10 cellular contexts compared by ENCODE assay signal in genomic region chr1:41795205-41795762, GRCh38.
A peak's percentile ranks its signal among the peaks of the same experiment; 100 is the strongest.
DNase-seq lines count a peak whose midpoint lies in the region; TF ChIP-seq lines count a peak whose summit lies in the region.
"Had no signal": no experiment of that assay in that cellular context is flagged by ENCODE, and none has a peak within 500 bp of the region (broad histone marks: within the 10 kb centered on the region; RNA-seq: fewer than 3 reads in every experiment).

No MANE protein-coding gene starts in this region.

- no peak overlapping the region for H3K4me2 ChIP-seq in hepatocyte

- H2AFZ ChIP-seq in hepatocyte = no peak overlapping the region

- no peaks in the 10 kb centered on the region for H3K4me1 ChIP-seq in HEK293 (ENCODE audit: control insufficient read depth, insufficient read depth, low read length)
- H3K4me1 ChIP-seq in hepatocyte (ENCODE audit: insufficient read depth) = no peaks in the 10 kb centered on the region
- H3K4me1 ChIP-seq in stomach = peaks cover 0 to 17% (median 0%) of the 10 kb centered on the region in 4 donors
- H3K4me1 ChIP-seq in spleen = peaks cover 4 to 40% (median 23%) of the 10 kb centered on the region in 6 donors

- no peaks in the 10 kb centered on the region for H3K79me2 ChIP-seq in hepatocyte

- POLR2A ChIA-PET in AG04450 (lab: Yijun Ruan, JAX) = interaction anchor here (0.9 kb wide), 1 partner anchor 133 kb away, joined by 3 read pairs; no protein-coding TSS in a partner anchor
- POLR2A ChIA-PET in HEK293 (lab: Yijun Ruan, JAX) = no interaction called here

- no peak for TF ChIP-seq POLR2A in stomach (IDR thresholded peaks at IDR 0.05)
- TF ChIP-seq POLR2A in spleen (IDR thresholded peaks at IDR 0.05) = no peak

- no peak overlapping the region for H3K27ac ChIP-seq in AG04450 (ENCODE audit: low read depth, low read length)
- H3K27ac ChIP-seq in HEK293 (ENCODE audit: extremely low read depth, low read depth, low read length) = no peak overlapping the region
- H3K27ac ChIP-seq in VCaP = no peak overlapping the region
- no peak overlapping the region for H3K27ac ChIP-seq in hepatocyte
- no peak overlapping the region for H3K27ac ChIP-seq in stomach
- H3K27ac ChIP-seq in spleen = no peak overlapping the region

- no peak for DNase-seq in AG04450 (ENCODE audit: low read depth, low spot score)
- no peak for DNase-seq in hepatocyte (ENCODE audit: low spot score)
- DNase-seq in activated CD8-positive, alpha-beta memory T cell treated with anti-CD3 and anti-CD28 coated beads for 24 hours = no peak
- no peak for DNase-seq in stomach
- DNase-seq in spleen = no peak
- DNase-seq in putamen (ENCODE audit: low spot score) = no peak
- DNase-seq: activated CD8-positive, alpha-beta T cell treated with anti-CD3 and anti-CD28 coated beads for 36 hours; NCI-H774 had no signal

- no peak for TF ChIP-seq EP300 in stomach (IDR thresholded peaks at IDR 0.05)

- intact Hi-C loops in stomach (cut with DNase I; ENCODE audit: low total_unique reads) = loop anchor here (5.0 kb wide), 1 partner anchor 223 kb away; no protein-coding TSS in a partner anchor
- intact Hi-C loops in spleen (cut with DNase I; ENCODE audit: low total_unique reads) = no loop called here

- no peaks in the 10 kb centered on the region for H3K9me2 ChIP-seq in hepatocyte (replicated peaks; ENCODE audit: insufficient read depth)

- no peaks in the 10 kb centered on the region for H4K20me1 ChIP-seq in hepatocyte (ENCODE audit: insufficient read depth, poor library complexity, severe bottlenecking)

- no peak overlapping the region for H3K4me3 ChIP-seq in AG04450 (ENCODE audit: low read depth, low read length)
- no peak overlapping the region for H3K4me3 ChIP-seq in HEK293 (ENCODE audit: low read depth, low read length)
- H3K4me3 ChIP-seq in hepatocyte = no peak overlapping the region
- H3K4me3 ChIP-seq in stomach = no peak overlapping the region
- no peak overlapping the region for H3K4me3 ChIP-seq in spleen

- TF ChIP-seq CTCF in AG04450 (IDR thresholded peaks at IDR 0.05; ENCODE audit: low read depth, low read length) (peak; percentile 71), HEK293 (tag by site-specific recombination; IDR thresholded peaks at IDR 0.05) (no peak), VCaP (conservative IDR thresholded peaks at IDR 0.05) (peak; percentile 52), hepatocyte (IDR thresholded peaks at IDR 0.05; ENCODE audit: poor library complexity) (peak; percentile 15), stomach (IDR thresholded peaks at IDR 0.05) (peak in 1 of 7 experiments; percentile 31), spleen (IDR thresholded peaks at IDR 0.05 in 8 of 11, conservative IDR thresholded peaks at IDR 0.05 in 3 of 11) (no peak)

- no peaks in the 10 kb centered on the region for H3K27me3 ChIP-seq in AG04450 (ENCODE audit: control insufficient read depth, insufficient read depth, low read length)
- no peaks in the 10 kb centered on the region for H3K27me3 ChIP-seq in hepatocyte
- H3K27me3 ChIP-seq in stomach = no peaks in the 10 kb centered on the region
- no peaks in the 10 kb centered on the region for H3K27me3 ChIP-seq in spleen (replicated peaks in 1 of 7)

- 74% methylated on average over 5 of the region's 5 CpGs for WGBS in hepatocyte (ENCODE audit: low lambda C conversion rate, missing lambda C conversion rate)
- 58 to 75% (median 68%) methylated on average over 5 of the region's 5 CpGs for whole genome bisulfite sequencing in stomach, 5 donors
- 89 to 95% (median 90%) methylated on average over 5 of the region's 5 CpGs for WGBS in spleen, 5 donors

- H3K9me3 ChIP-seq in AG04450 (ENCODE audit: control insufficient read depth, insufficient read depth, low read length) = no peaks in the 10 kb centered on the region
- no peaks in the 10 kb centered on the region for H3K9me3 ChIP-seq in HEK293 (ENCODE audit: control insufficient read depth, insufficient read depth, low read depth, low read length)
- no peaks in the 10 kb centered on the region for H3K9me3 ChIP-seq in hepatocyte (ENCODE audit: low read depth)
- H3K9me3 ChIP-seq in stomach = no peaks in the 10 kb centered on the region
- no peaks in the 10 kb centered on the region for H3K9me3 ChIP-seq in spleen

- no peaks in the 10 kb centered on the region for H3K36me3 ChIP-seq in HEK293 (ENCODE audit: control insufficient read depth in 2 of 2, insufficient read depth in 1 of 2, low read length in 2 of 2)
- no peaks in the 10 kb centered on the region for H3K36me3 ChIP-seq in hepatocyte (replicated peaks; ENCODE audit: insufficient read depth, low read depth)
- H3K36me3 ChIP-seq in stomach = no peaks in the 10 kb centered on the region
- no peaks in the 10 kb centered on the region for H3K36me3 ChIP-seq in spleen

- CTCF ChIA-PET in AG04450 (lab: Charles Lee) (interaction anchor here (0.6 to 3.2 kb wide), 9 partner anchors 8 to 282 kb away, joined by 3 to 33 read pairs (median 4); no protein-coding TSS in a partner anchor), HEK293 (lab: Yijun Ruan, JAX) (interaction anchor here (0.6 to 1.6 kb wide), 8 partner anchors 9 to 223 kb away, joined by 3 to 5 read pairs (median 4); no protein-coding TSS in a partner anchor)

TF ChIP-seq in HEK293, 187 proteins besides CTCF, POLR2A, EP300 and RAD21:
- TF ChIP-seq ZNF37A (tag by site-specific recombination; IDR thresholded peaks at IDR 0.05) (no peak), ZNF654 (tag by site-specific recombination; IDR thresholded peaks at IDR 0.05; ENCODE audit: low read depth) (peak; percentile 24; the same call in 1 of the 2 replicates), KLF8 (tag by site-specific recombination; IDR thresholded peaks at IDR 0.05) (no peak), ZNF677 (tag by site-specific recombination; IDR thresholded peaks at IDR 0.05) (no peak), ZNF623 (tag by site-specific recombination; IDR thresholded peaks at IDR 0.05) (no peak), ZNF707 (tag by site-specific recombination; IDR thresholded peaks at IDR 0.05) (no peak), ZNF560 (tag by site-specific recombination; IDR thresholded peaks at IDR 0.05; ENCODE audit: borderline replicate concordance) (no peak), HOXC10 (CRISPR knock-in tag; IDR thresholded peaks at IDR 0.05) (no peak)
- TF ChIP-seq, protein P1, sequence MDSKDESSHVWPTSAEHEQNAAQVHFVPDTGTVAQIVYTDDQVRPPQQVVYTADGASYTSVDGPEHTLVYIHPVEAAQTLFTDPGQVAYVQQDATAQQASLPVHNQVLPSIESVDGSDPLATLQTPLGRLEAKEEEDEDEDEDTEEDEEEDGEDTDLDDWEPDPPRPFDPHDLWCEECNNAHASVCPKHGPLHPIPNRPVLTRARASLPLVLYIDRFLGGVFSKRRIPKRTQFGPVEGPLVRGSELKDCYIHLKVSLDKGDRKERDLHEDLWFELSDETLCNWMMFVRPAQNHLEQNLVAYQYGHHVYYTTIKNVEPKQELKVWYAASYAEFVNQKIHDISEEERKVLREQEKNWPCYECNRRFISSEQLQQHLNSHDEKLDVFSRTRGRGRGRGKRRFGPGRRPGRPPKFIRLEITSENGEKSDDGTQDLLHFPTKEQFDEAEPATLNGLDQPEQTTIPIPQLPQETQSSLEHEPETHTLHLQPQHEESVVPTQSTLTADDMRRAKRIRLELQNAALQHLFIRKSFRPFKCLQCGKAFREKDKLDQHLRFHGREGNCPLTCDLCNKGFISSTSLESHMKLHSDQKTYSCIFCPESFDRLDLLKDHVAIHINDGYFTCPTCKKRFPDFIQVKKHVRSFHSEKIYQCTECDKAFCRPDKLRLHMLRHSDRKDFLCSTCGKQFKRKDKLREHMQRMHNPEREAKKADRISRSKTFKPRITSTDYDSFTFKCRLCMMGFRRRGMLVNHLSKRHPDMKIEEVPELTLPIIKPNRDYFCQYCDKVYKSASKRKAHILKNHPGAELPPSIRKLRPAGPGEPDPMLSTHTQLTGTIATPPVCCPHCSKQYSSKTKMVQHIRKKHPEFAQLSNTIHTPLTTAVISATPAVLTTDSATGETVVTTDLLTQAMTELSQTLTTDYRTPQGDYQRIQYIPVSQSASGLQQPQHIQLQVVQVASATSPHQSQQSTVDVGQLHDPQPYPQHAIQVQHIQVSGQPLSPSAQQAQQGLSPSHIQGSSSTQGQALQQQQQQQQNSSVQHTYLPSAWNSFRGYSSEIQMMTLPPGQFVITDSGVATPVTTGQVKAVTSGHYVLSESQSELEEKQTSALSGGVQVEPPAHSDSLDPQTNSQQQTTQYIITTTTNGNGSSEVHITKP (tag by site-specific recombination; IDR thresholded peaks at IDR 0.05) = no peak

Comparison
In these comparisons a context has a peak if more than half of its experiments do, and no peak if none do; other contexts are left out.
1. CTCF ChIP-seq: peak in AG04450 (single experiment), VCaP (single experiment) and hepatocyte (single experiment); none in HEK293 (single experiment) and spleen (0 of 11).